Comparison of ENCODE assay signal across 25 cellular contexts in the genomic region with DNA sequence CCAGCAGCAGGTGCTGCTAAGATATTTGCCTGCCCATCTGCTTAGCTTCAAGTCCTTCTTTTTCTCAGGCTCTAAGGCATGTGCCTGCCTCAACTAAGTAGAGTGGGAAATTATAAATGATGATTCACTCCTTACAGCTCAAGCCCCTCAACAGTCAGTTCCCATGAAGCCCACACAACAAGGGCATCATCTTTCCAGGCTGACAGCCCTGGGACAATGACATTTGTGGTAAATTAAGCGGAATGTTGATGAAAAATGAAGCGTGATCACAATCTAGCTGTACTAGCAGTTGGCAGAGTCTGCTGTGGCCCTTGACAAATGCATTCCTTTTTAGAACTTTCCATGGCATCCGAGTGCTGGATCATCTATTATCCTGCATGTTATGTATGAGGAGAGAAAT.
"Had no signal": no experiment of that assay in that cellular context is flagged by ENCODE, and none has a peak within 500 bp of the region (broad histone marks: within the 10 kb centered on the region; RNA-seq: fewer than 3 reads in every experiment).

No MANE protein-coding gene starts in this region.

- H3K27me3 ChIP-seq: left lung, neural progenitor cell, ovary, stomach, testis, thyroid gland, transverse colon, upper lobe of left lung, vagina had no signal

- H3K4me1 ChIP-seq: left lung, lower lobe of right lung, neural progenitor cell, stomach, testis, thyroid gland, transverse colon, upper lobe of left lung, vagina had no signal

- H3K9me3 ChIP-seq: left lung, lower lobe of right lung, ovary, testis, thyroid gland, transverse colon, upper lobe of left lung, vagina had no signal

- H2AFZ ChIP-seq: neural progenitor cell had no signal

- H3K36me3 ChIP-seq: left lung, lower lobe of right lung, neural progenitor cell, ovary, stomach, thyroid gland, transverse colon, upper lobe of left lung, vagina had no signal

- H3K27ac ChIP-seq: left lung, lower lobe of right lung, neural progenitor cell, ovary, skin epidermis, stomach, testis, thyroid gland, transverse colon, upper lobe of left lung, vagina had no signal

- H3K4me2 ChIP-seq: neural progenitor cell had no signal

- H3K9ac ChIP-seq: neural progenitor cell had no signal

- H3K4me3 ChIP-seq: left lung, lower lobe of right lung, neural progenitor cell, ovary, skin epidermis, stomach, testis, thyroid gland, transverse colon, upper lobe of left lung, vagina had no signal

- ATAC-seq: left colon; left lung; lower lobe of right lung; naive thymus-derived CD8-positive, alpha-beta T cell; right cardiac atrium; sciatic nerve; stimulated activated naive B cell treated with anti-CD40 and anti-IgM and Interleukin-4, amounts not matched to agents 10 μg/mL and 1 μg/mL and 100 μg/mL, for 72 hours; stimulated activated naive CD8-positive, alpha-beta T cell treated with anti-CD3 and anti-CD28 coated beads, Interleukin-15, Interleukin-2, amounts not matched to agents 100 U/mL and 50 U/mL, for 24 hours had no signal

- DNase-seq: hippocampal formation; kidney glomerular epithelial cell; left colon; left lung; lower lobe of right lung; mammary epithelial cell; mesenchymal stem cell; naive thymus-derived CD8-positive, alpha-beta T cell; ovary; right cardiac atrium; stimulated activated CD4-positive, alpha-beta T cell treated with anti-CD3 and anti-CD28 coated beads, Interleukin-12 subunit alpha, Interleukin-12 subunit beta, amount 100 ng/mL, for 4 hours; stimulated activated CD4-positive, alpha-beta T cell treated with anti-CD3 and anti-CD28 coated beads, Interleukin-15, amount 100 ng/mL, for 24 hours; stimulated activated CD4-positive, alpha-beta T cell treated with anti-CD3 and anti-CD28 coated beads, Interleukin-2, amount 100 ng/mL, for 24 hours; stimulated activated CD4-positive, alpha-beta T cell treated with anti-CD3 and anti-CD28 coated beads, Interleukin-4, amount 100 ng/mL, for 1 hour; stimulated activated naive B cell treated with anti-CD40 and anti-IgM and Interleukin-4, amounts not matched to agents 10 μg/mL and 1 μg/mL and 100 μg/mL, for 72 hours; stimulated activated naive CD8-positive, alpha-beta T cell treated with anti-CD3 and anti-CD28 coated beads, Interleukin-15, Interleukin-2, amounts not matched to agents 100 U/mL and 50 U/mL, for 24 hours; stomach; testis; thyroid gland; transverse colon; upper lobe of left lung had no signal
